ENCODE assay signal across 13 cellular contexts in genomic region chr2:113277474-113278072, GRCh38. TPM values are rescaled to one million over a fixed set of nuclear protein-coding genes. Genes with fewer than 3 reads are reported as not detected.
DNase-seq lines count a peak whose midpoint lies in the region; ATAC-seq and TF ChIP-seq lines count a peak whose summit lies in the region.
"Had no signal": no experiment of that assay in that cellular context is flagged by ENCODE, and none has a peak within 500 bp of the region (broad histone marks: within the 10 kb centered on the region; RNA-seq: fewer than 3 reads in every experiment).

No MANE protein-coding gene starts in this region.

- H3K27ac Mint-ChIP-seq in CD8-positive, alpha-beta T cell: no peak overlapping the region
- no peak overlapping the region for H3K27ac Mint-ChIP-seq in endothelial cell (ENCODE audit: unreplicated experiment)
- peak overlapping the region in 1 of 9 donors; percentile 9 for H3K27ac Mint-ChIP-seq in naive thymus-derived CD4-positive, alpha-beta T cell
- H3K27ac Mint-ChIP-seq in activated T-helper 1 cell treated with anti-CD3 and anti-CD28 coated beads, Interleukin-12 subunit alpha, Interleukin-12 subunit beta, Interleukin-2, Interleukin-4 antibody, amounts not matched to agents 30 ng/mL and 10 ng/mL and 1 ng/mL, durations not matched to agents 14 hours and 24 hours and 36 hours: no peak overlapping the region
- H3K27ac Mint-ChIP-seq: activated T-helper 17 cell treated with anti-CD3 and anti-CD28 coated beads, Interleukin-2, amount 50 U/mL, for 72 hours; CD4-positive, CD25-positive, alpha-beta regulatory T cell had no signal

- H3K4me2 ChIP-seq in IMR-90 (ENCODE audit: low read depth, low read length): no peak overlapping the region

- H3K9me3 ChIP-seq in CD8-positive, alpha-beta T cell (ENCODE audit: low read length): no peaks in the 10 kb centered on the region
- no peaks in the 10 kb centered on the region; the same call in 1 of the 2 replicates for H3K9me3 ChIP-seq in IMR-90 (ENCODE audit: control insufficient read depth, insufficient read depth, low read length)
- no peaks in the 10 kb centered on the region for H3K9me3 ChIP-seq in naive thymus-derived CD4-positive, alpha-beta T cell (ENCODE audit: control insufficient read depth in 2 of 3, low read length in 3 of 3)

- peaks cover 29% of the 10 kb centered on the region for H3K4me1 Mint-ChIP-seq in CD8-positive, alpha-beta T cell (ENCODE audit: low read depth)
- H3K4me1 Mint-ChIP-seq in endothelial cell (ENCODE audit: unreplicated experiment): peaks cover 6% of the 10 kb centered on the region
- peaks cover 9 to 34% (median 25%) of the 10 kb centered on the region in 7 donors for H3K4me1 Mint-ChIP-seq in naive thymus-derived CD4-positive, alpha-beta T cell
- peaks cover 16% of the 10 kb centered on the region for H3K4me1 Mint-ChIP-seq in activated T-helper 1 cell treated with anti-CD3 and anti-CD28 coated beads, Interleukin-12 subunit alpha, Interleukin-12 subunit beta, Interleukin-2, Interleukin-4 antibody, amounts not matched to agents 30 ng/mL and 10 ng/mL and 1 ng/mL, durations not matched to agents 14 hours and 24 hours and 36 hours (ENCODE audit: low read depth)
- H3K4me1 Mint-ChIP-seq: activated T-helper 17 cell treated with anti-CD3 and anti-CD28 coated beads, Interleukin-2, amount 50 U/mL, for 72 hours had no signal

- H3K9me3 Mint-ChIP-seq in CD8-positive, alpha-beta T cell: no peaks in the 10 kb centered on the region
- no peaks in the 10 kb centered on the region for H3K9me3 Mint-ChIP-seq in endothelial cell (ENCODE audit: unreplicated experiment)
- peaks cover 0 to 2% (median 0%) of the 10 kb centered on the region in 11 donors for H3K9me3 Mint-ChIP-seq in naive thymus-derived CD4-positive, alpha-beta T cell
- H3K9me3 Mint-ChIP-seq in activated T-helper 1 cell treated with anti-CD3 and anti-CD28 coated beads, Interleukin-12 subunit alpha, Interleukin-12 subunit beta, Interleukin-2, Interleukin-4 antibody, amounts not matched to agents 30 ng/mL and 10 ng/mL and 1 ng/mL, durations not matched to agents 14 hours and 24 hours and 36 hours: no peaks in the 10 kb centered on the region
- H3K9me3 Mint-ChIP-seq: activated T-helper 17 cell treated with anti-CD3 and anti-CD28 coated beads, Interleukin-2, amount 50 U/mL, for 72 hours had no signal

- DNase-seq in CD8-positive, alpha-beta T cell: no peak
- DNase-seq in IMR-90 (no peak), endothelial cell (ENCODE audit: low spot score) (peak; percentile 25), CD1c-positive myeloid dendritic cell (ENCODE audit: extremely low spot score) (no peak)
- no peak for DNase-seq in naive thymus-derived CD4-positive, alpha-beta T cell
- no peak for DNase-seq in activated T-helper 1 cell treated with anti-CD3 and anti-CD28 coated beads, Interleukin-12 subunit alpha, Interleukin-12 subunit beta, Interleukin-2, Interleukin-4 antibody, amounts not matched to agents 30 ng/mL and 10 ng/mL and 1 ng/mL, durations not matched to agents 14 hours and 24 hours and 36 hours (ENCODE audit: low spot score)
- DNase-seq: CD4-positive, CD25-positive, alpha-beta regulatory T cell; foreskin melanocyte; Karpas-422; midbrain had no signal

- H3K56ac ChIP-seq in IMR-90 (ENCODE audit: extremely low read depth, insufficient read depth, low read length): no peak overlapping the region

- 11% methylated on average over 9 of the region's 56 CpGs; no CpG with 5 or more reads in 1 of the 2 experiments for WGBS in IMR-90 (ENCODE audit: extremely low coverage in 2 of 2, insufficient read length in 1 of 2), 2 experiments

- no peak for ATAC-seq in CD8-positive, alpha-beta T cell
- ATAC-seq in IMR-90 (ENCODE audit: low read depth): peak; percentile 41; the same call in 1 of the 2 replicates
- ATAC-seq in naive thymus-derived CD4-positive, alpha-beta T cell: no peak
- no peak for ATAC-seq in GM18907 (IDR thresholded peaks at IDR 0.05; ENCODE audit: unreplicated experiment)
- ATAC-seq in HG03095 (IDR thresholded peaks at IDR 0.05; ENCODE audit: unreplicated experiment): no peak
- ATAC-seq: activated T-helper 17 cell treated with anti-CD3 and anti-CD28 coated beads, Interleukin-2, amount 50 U/mL, for 72 hours had no signal

- TF ChIP-seq POLR2A in IMR-90 (IDR thresholded peaks at IDR 0.05; ENCODE audit: low read depth, low read length): no peak

- H3K14ac ChIP-seq in IMR-90 (replicated peaks; ENCODE audit: low read depth, low read length): no peak overlapping the region

- no peak overlapping the region for H3K18ac ChIP-seq in IMR-90 (ENCODE audit: low read depth, low read length)

- no peak overlapping the region for H2BK20ac ChIP-seq in IMR-90 (ENCODE audit: low read depth, low read length)

- no peaks in the 10 kb centered on the region for H3K36me3 ChIP-seq in CD8-positive, alpha-beta T cell (ENCODE audit: insufficient read depth, low read length)
- H3K36me3 ChIP-seq in IMR-90 (ENCODE audit: control insufficient read depth, insufficient read depth, low read length): no peaks in the 10 kb centered on the region
- no peaks in the 10 kb centered on the region for H3K36me3 ChIP-seq in naive thymus-derived CD4-positive, alpha-beta T cell (ENCODE audit: control insufficient read depth in 2 of 3, insufficient read depth in 3 of 3, low read length in 3 of 3)

- no peak overlapping the region for H4K5ac ChIP-seq in IMR-90 (ENCODE audit: low read depth, low read length)

- H3K4ac ChIP-seq in IMR-90 (ENCODE audit: low read depth, low read length): no peak overlapping the region

- peaks cover 39% of the 10 kb centered on the region for H3K27me3 Mint-ChIP-seq in CD8-positive, alpha-beta T cell (ENCODE audit: low read depth)
- H3K27me3 Mint-ChIP-seq in endothelial cell (ENCODE audit: unreplicated experiment): peaks cover 23% of the 10 kb centered on the region
- H3K27me3 Mint-ChIP-seq in naive thymus-derived CD4-positive, alpha-beta T cell: peaks cover 40 to 89% (median 48%) of the 10 kb centered on the region in 5 donors
- peaks cover 76% of the 10 kb centered on the region for H3K27me3 Mint-ChIP-seq in activated T-helper 1 cell treated with anti-CD3 and anti-CD28 coated beads, Interleukin-12 subunit alpha, Interleukin-12 subunit beta, Interleukin-2, Interleukin-4 antibody, amounts not matched to agents 30 ng/mL and 10 ng/mL and 1 ng/mL, durations not matched to agents 14 hours and 24 hours and 36 hours (ENCODE audit: insufficient read depth)

- no peak overlapping the region for H2BK5ac ChIP-seq in IMR-90 (ENCODE audit: low read depth, low read length, poor library complexity, severe bottlenecking)

- CTCF ChIA-PET in CD8-positive, alpha-beta T cell (lab: Charles Lee): interaction anchor here (1.1 to 2.8 kb wide), 2 partner anchors 28 to 139 kb away, joined by 3 to 7 read pairs; no protein-coding TSS in a partner anchor
- CTCF ChIA-PET in IMR-90 (lab: Yijun Ruan, JAX): no interaction called here
- CTCF ChIA-PET in naive thymus-derived CD4-positive, alpha-beta T cell (lab: Charles Lee): interaction anchor here (0.9 kb wide), 1 partner anchor 197 kb away, joined by 3 read pairs; no protein-coding TSS in a partner anchor

- H3K4me3 ChIP-seq in CD8-positive, alpha-beta T cell (ENCODE audit: low read depth, low read length): peak overlapping the region; percentile 28
- no peak overlapping the region for H3K4me3 ChIP-seq in IMR-90 (ENCODE audit: insufficient read depth, low read depth, low read length)
- H3K4me3 ChIP-seq in naive thymus-derived CD4-positive, alpha-beta T cell (ENCODE audit: low read length): no peak overlapping the region

- no peaks in the 10 kb centered on the region for H4K20me1 ChIP-seq in IMR-90 (ENCODE audit: insufficient read depth, low read length)

- peak overlapping the region; percentile 64 for H2AFZ ChIP-seq in IMR-90 (replicated peaks; ENCODE audit: low read length, poor library complexity)

- no peak overlapping the region for H2BK15ac ChIP-seq in IMR-90 (ENCODE audit: low read depth, low read length)

- BruUV-seq in IMR-90 (replicated peaks; lab: Mats Ljungman, UMichigan): no TSS peak

- H3K27ac ChIP-seq in CD8-positive, alpha-beta T cell (ENCODE audit: low read depth, low read length): no peak overlapping the region
- no peak overlapping the region for H3K27ac ChIP-seq in IMR-90 (ENCODE audit: insufficient read depth, low read length)
- no peak overlapping the region for H3K27ac ChIP-seq in naive thymus-derived CD4-positive, alpha-beta T cell (ENCODE audit: low read depth, low read length)

- peaks cover 34% of the 10 kb centered on the region for H3K27me3 ChIP-seq in CD8-positive, alpha-beta T cell (ENCODE audit: insufficient read depth, low read length)
- peaks cover 58% of the 10 kb centered on the region for H3K27me3 ChIP-seq in IMR-90 (ENCODE audit: control insufficient read depth, insufficient read depth, low read length)
- peaks cover 0 to 44% of the 10 kb centered on the region in 2 donors for H3K27me3 ChIP-seq in naive thymus-derived CD4-positive, alpha-beta T cell (ENCODE audit: control insufficient read depth in 2 of 2, insufficient read depth in 2 of 2, low read length in 2 of 2)

- H4K91ac ChIP-seq in IMR-90 (ENCODE audit: insufficient read depth, low read depth, low read length): no peak overlapping the region

- H3K23ac ChIP-seq in IMR-90 (ENCODE audit: low read depth, low read length): no peak overlapping the region

- no peak for TF ChIP-seq RAD21 in IMR-90 (IDR thresholded peaks at IDR 0.05; ENCODE audit: low read length)

- no peak overlapping the region for H2BK120ac ChIP-seq in IMR-90 (ENCODE audit: low read depth, low read length)

- H3K9ac ChIP-seq in IMR-90 (ENCODE audit: low read depth, low read length): no peak overlapping the region

- in situ Hi-C loops in IMR-90 (cut with MboI; ENCODE audit: low sequenced_read_pairs): no loop called here

- POLR2A ChIA-PET in CD8-positive, alpha-beta T cell (lab: Charles Lee): no interaction called here
- POLR2A ChIA-PET in IMR-90 (lab: Charles Lee; ENCODE audit: unreplicated experiment): no interaction called here
- POLR2A ChIA-PET in naive thymus-derived CD4-positive, alpha-beta T cell (lab: Charles Lee): interaction anchor here (0.6 kb wide), 1 partner anchor 97 kb away, joined by 3 read pairs; no protein-coding TSS in a partner anchor

- peak overlapping the region; percentile 67 for H3K4me3 Mint-ChIP-seq in CD8-positive, alpha-beta T cell
- peak overlapping the region; percentile 81 for H3K4me3 Mint-ChIP-seq in endothelial cell (ENCODE audit: unreplicated experiment)
- H3K4me3 Mint-ChIP-seq in naive thymus-derived CD4-positive, alpha-beta T cell: peak overlapping the region; percentile 39 to 79 (median 64)
- H3K4me3 Mint-ChIP-seq in activated T-helper 1 cell treated with anti-CD3 and anti-CD28 coated beads, Interleukin-12 subunit alpha, Interleukin-12 subunit beta, Interleukin-2, Interleukin-4 antibody, amounts not matched to agents 30 ng/mL and 10 ng/mL and 1 ng/mL, durations not matched to agents 14 hours and 24 hours and 36 hours: no peak overlapping the region
- H3K4me3 Mint-ChIP-seq: activated T-helper 17 cell treated with anti-CD3 and anti-CD28 coated beads, Interleukin-2, amount 50 U/mL, for 72 hours had no signal

- dilution Hi-C loops in IMR-90 (cut with HindIII; ENCODE audit: low sequenced_read_pairs, unreplicated experiment): no loop called here

- no peak for TF ChIP-seq CTCF in CD8-positive, alpha-beta T cell (IDR thresholded peaks at IDR 0.05)
- TF ChIP-seq CTCF in IMR-90 (conservative IDR thresholded peaks at IDR 0.05; ENCODE audit: low read depth, low read length): no peak
- no peak for TF ChIP-seq CTCF in endothelial cell (IDR thresholded peaks at IDR 0.05; ENCODE audit: unreplicated experiment)

- no peak overlapping the region for H2AK5ac ChIP-seq in IMR-90 (ENCODE audit: low read depth, low read length)

- no peaks in the 10 kb centered on the region for H3K36me3 Mint-ChIP-seq in CD8-positive, alpha-beta T cell
- H3K36me3 Mint-ChIP-seq in endothelial cell (ENCODE audit: low read depth, unreplicated experiment): no peaks in the 10 kb centered on the region
- H3K36me3 Mint-ChIP-seq in naive thymus-derived CD4-positive, alpha-beta T cell: peaks cover 0 to 3% (median 0%) of the 10 kb centered on the region in 5 donors
- no peaks in the 10 kb centered on the region for H3K36me3 Mint-ChIP-seq in activated T-helper 1 cell treated with anti-CD3 and anti-CD28 coated beads, Interleukin-12 subunit alpha, Interleukin-12 subunit beta, Interleukin-2, Interleukin-4 antibody, amounts not matched to agents 30 ng/mL and 10 ng/mL and 1 ng/mL, durations not matched to agents 14 hours and 24 hours and 36 hours (ENCODE audit: low read depth)
- H3K36me3 Mint-ChIP-seq: CD4-positive, CD25-positive, alpha-beta regulatory T cell had no signal

- H2AK9ac ChIP-seq in IMR-90 (replicated peaks; ENCODE audit: low read depth, low read length, poor library complexity): no peak overlapping the region

- no peak overlapping the region for H4K8ac ChIP-seq in IMR-90 (ENCODE audit: low read depth in 2 of 2, low read length in 2 of 2)

- intact Hi-C loops in CD8-positive, alpha-beta T cell (cut with DNase I, micrococcal nuclease): no loop called here
- intact Hi-C loops in IMR-90 (cut with micrococcal nuclease): no loop called here
- intact Hi-C loops in naive thymus-derived CD4-positive, alpha-beta T cell (cut with micrococcal nuclease): no loop called here
- intact Hi-C loops in activated T-helper 1 cell treated with anti-CD3 and anti-CD28 coated beads, Interleukin-12 subunit alpha, Interleukin-12 subunit beta, Interleukin-2, Interleukin-4 antibody, amounts not matched to agents 30 ng/mL and 10 ng/mL and 1 ng/mL, durations not matched to agents 14 hours and 24 hours and 36 hours (cut with micrococcal nuclease): loop anchor here (5.0 kb wide), 1 partner anchor 225 kb away; no protein-coding TSS in a partner anchor

- no peaks in the 10 kb centered on the region for H3K9me1 ChIP-seq in IMR-90 (ENCODE audit: insufficient read depth, low read length)

- H3K4me1 ChIP-seq in CD8-positive, alpha-beta T cell (ENCODE audit: insufficient read depth, low read length): peaks cover 37% of the 10 kb centered on the region
- H3K4me1 ChIP-seq in IMR-90 (ENCODE audit: control insufficient read depth, insufficient read depth, low read length): peaks cover 5% of the 10 kb centered on the region; the same call in 1 of the 2 replicates
- peaks cover 0 to 33% of the 10 kb centered on the region in 2 donors for H3K4me1 ChIP-seq in naive thymus-derived CD4-positive, alpha-beta T cell (ENCODE audit: control insufficient read depth in 2 of 2, insufficient read depth in 2 of 2, low read length in 2 of 2)

- H3K79me1 ChIP-seq in IMR-90 (ENCODE audit: low read depth in 1 of 2, low read length in 2 of 2): no peaks in the 10 kb centered on the region

RNA-seq across cellular contexts. Expression of gene PAX8, which starts 1.1 kb away (rescaled TPM):
- under 1 TPM; 0.08 to 0.35 TPM for total RNA-seq in CD8-positive, alpha-beta T cell
- total RNA-seq in IMR-90 (2012; rRNA removed) (0.18 and 0.28 TPM in 2 replicates), endothelial cell (ENCODE audit: unreplicated experiment) (2.1 TPM)
- 1.1 and 1.5 TPM in 2 replicates for polyA plus RNA-seq in IMR-90 (2012; rRNA removed)
- 0.37 and 0.92 TPM in 2 replicates for polyA plus RNA-seq in IMR-90 (2012; cell fraction: cytosol; rRNA removed)
- 1.8 and 3.0 TPM in 2 replicates for polyA plus RNA-seq in IMR-90 (2012; cell fraction: nucleus; rRNA removed; ENCODE audit: low replicate concordance)
- total RNA-seq in naive thymus-derived CD4-positive, alpha-beta T cell: 1 to 10 TPM in 3 of 5 experiments, under 1 TPM in 2; 0.37 to 1.5 (median 1.2) TPM
- polyA plus RNA-seq in naive thymus-derived CD4-positive, alpha-beta T cell: 1 to 10 TPM in 1 of 2 donors, under 1 TPM in 1; 0.09 to 1.4 TPM
- total RNA-seq in activated T-helper 1 cell treated with anti-CD3 and anti-CD28 coated beads, Interleukin-12 subunit alpha, Interleukin-12 subunit beta, Interleukin-2, Interleukin-4 antibody, amounts not matched to agents 30 ng/mL and 10 ng/mL and 1 ng/mL, durations not matched to agents 14 hours and 24 hours and 36 hours: 0.70 and 1.6 TPM in 2 replicates
